14 cellular contexts compared by ENCODE assay signal in the genomic region with DNA sequence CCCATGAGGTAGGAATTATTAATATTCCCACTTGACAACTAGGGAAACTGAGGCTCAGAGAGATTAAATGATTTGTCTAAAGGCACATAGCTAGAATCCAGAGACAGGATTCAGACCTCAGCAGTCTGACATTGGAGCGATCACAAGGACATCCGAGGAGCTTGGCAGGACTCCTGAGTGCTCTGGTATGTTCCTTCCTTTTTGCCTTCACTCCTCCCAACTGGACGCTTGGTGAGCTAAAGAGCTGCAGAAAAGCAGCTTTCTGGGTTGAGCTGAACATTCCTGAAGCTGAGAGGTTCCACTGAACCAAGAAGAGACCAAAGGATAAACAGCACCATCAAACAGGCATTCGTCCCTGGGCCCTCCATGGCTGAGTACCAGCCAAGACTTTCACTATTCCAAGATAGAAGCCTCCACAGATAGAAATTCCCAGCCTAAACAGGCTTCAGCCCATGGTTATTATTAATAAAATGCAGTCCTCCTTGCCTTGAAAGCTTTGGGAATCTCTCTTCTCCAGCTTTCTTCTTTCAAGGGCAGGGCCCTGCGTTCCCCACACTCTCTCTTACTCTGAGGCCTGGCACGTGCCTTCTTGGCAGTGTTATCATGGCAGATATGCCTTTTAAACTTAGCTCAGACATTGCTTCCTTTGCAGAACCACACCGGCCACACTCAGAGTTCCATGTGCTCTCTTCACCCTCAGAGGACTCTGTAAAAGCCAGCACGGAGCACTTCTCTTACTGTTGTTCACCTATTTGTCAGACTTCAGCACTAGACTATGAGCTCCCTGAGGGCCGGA.
DNase-seq lines count a peak whose midpoint lies in the region; ATAC-seq and TF ChIP-seq lines count a peak whose summit lies in the region.
"Had no signal": no experiment of that assay in that cellular context is flagged by ENCODE, and none has a peak within 500 bp of the region (broad histone marks: within the 10 kb centered on the region; RNA-seq: fewer than 3 reads in every experiment).

No MANE protein-coding gene starts in this region.

- intact Hi-C loops in mammary epithelial cell (cut with micrococcal nuclease), result no loop called here

- no peaks in the 10 kb centered on the region for H3K9me3 ChIP-seq in DND-41 (ENCODE audit: insufficient read depth, low read length, severe bottlenecking)
- H3K9me3 ChIP-seq in mammary epithelial cell (replicated peaks; ENCODE audit: insufficient read depth, low read length), result no peaks in the 10 kb centered on the region
- no peaks in the 10 kb centered on the region for H3K9me3 ChIP-seq in skeletal muscle tissue (ENCODE audit: control insufficient read depth in 3 of 3, low read length in 3 of 3)
- no peaks in the 10 kb centered on the region for H3K9me3 ChIP-seq in neural progenitor cell (ENCODE audit: low read depth)
- H3K9me3 ChIP-seq: MG63 had no signal

- TF ChIP-seq CTCF in DND-41 (IDR thresholded peaks at IDR 0.05; ENCODE audit: borderline replicate concordance, extremely low read depth, low read length, poor library complexity, severe bottlenecking) (no peak), mammary epithelial cell (conservative IDR thresholded peaks at IDR 0.05 in 1 of 2, IDR thresholded peaks at IDR 0.05 in 1 of 2; ENCODE audit: extremely low read depth in 1 of 2, insufficient read depth in 1 of 2, low read depth in 1 of 2, low read length in 2 of 2) (no peak), neural progenitor cell (IDR thresholded peaks at IDR 0.05) (no peak)

- H3K9ac ChIP-seq in DND-41 (ENCODE audit: low read depth, low read length) (no peak overlapping the region), mammary epithelial cell (ENCODE audit: insufficient read depth, low read length) (peak overlapping the region; percentile 16), skeletal muscle tissue (ENCODE audit: low read depth in 1 of 3, low read length in 3 of 3) (peak overlapping the region in 1 of 3 donors; percentile 12), neural progenitor cell (no peak overlapping the region)

- CTCF ChIA-PET in mammary epithelial cell (lab: Charles Lee; ENCODE audit: low non-redundant PET), result no interaction called here

- H3K36me3 ChIP-seq in DND-41 (ENCODE audit: insufficient read depth, low read length), result no peaks in the 10 kb centered on the region
- H3K36me3 ChIP-seq in mammary epithelial cell (ENCODE audit: insufficient read depth, low read length), result no peaks in the 10 kb centered on the region
- no peaks in the 10 kb centered on the region for H3K36me3 ChIP-seq in skeletal muscle tissue (ENCODE audit: control insufficient read depth in 3 of 3, insufficient read depth in 3 of 3, low read length in 3 of 3)
- H3K36me3 ChIP-seq in neural progenitor cell, result no peaks in the 10 kb centered on the region
- H3K36me3 ChIP-seq: MG63 had no signal

- in situ Hi-C loops in mammary epithelial cell (cut with MboI; ENCODE audit: low sequenced_read_pairs in 2 of 2), result loop anchor here (25.0 kb wide), 2 partner anchors 438 to 638 kb away; a partner anchor contains a TSS

- ATAC-seq in DND-41 (ENCODE audit: insufficient read depth, low read depth), result no peak
- ATAC-seq in GM18520 (IDR thresholded peaks at IDR 0.05; ENCODE audit: unreplicated experiment), result no peak

- H3K4me2 ChIP-seq in DND-41 (ENCODE audit: insufficient read depth, low read length), result no peak overlapping the region
- H3K4me2 ChIP-seq in mammary epithelial cell (ENCODE audit: insufficient read depth, low read depth, low read length), result peak overlapping the region; percentile 72
- no peak overlapping the region for H3K4me2 ChIP-seq in neural progenitor cell

- no peaks in the 10 kb centered on the region for H3K9me3 Mint-ChIP-seq in neural progenitor cell

- H3K27me3 ChIP-seq in DND-41 (ENCODE audit: insufficient read depth, low read length, poor library complexity) (no peaks in the 10 kb centered on the region), mammary epithelial cell (ENCODE audit: insufficient read depth, low read length) (no peaks in the 10 kb centered on the region), skeletal muscle tissue (ENCODE audit: control insufficient read depth in 3 of 3, insufficient read depth in 3 of 3, low read length in 3 of 3) (no peaks in the 10 kb centered on the region), neural progenitor cell (no peaks in the 10 kb centered on the region)
- H3K27me3 ChIP-seq: MG63 had no signal

- no peak overlapping the region for H3K4me3 ChIP-seq in DND-41 (ENCODE audit: low read depth in 1 of 2, low read length in 2 of 2)
- H3K4me3 ChIP-seq in mammary epithelial cell (replicated peaks in 1 of 3; ENCODE audit: insufficient read depth in 1 of 3, low read depth in 2 of 3, low read length in 3 of 3), result no peak overlapping the region
- no peak overlapping the region for H3K4me3 ChIP-seq in skeletal muscle tissue (ENCODE audit: low read length in 3 of 3)
- no peak overlapping the region for H3K4me3 ChIP-seq in neural progenitor cell
- H3K4me3 ChIP-seq: MG63 had no signal

- H3K27me3 Mint-ChIP-seq in neural progenitor cell (ENCODE audit: insufficient read depth, low read depth), result no peaks in the 10 kb centered on the region
- H3K27me3 Mint-ChIP-seq: effector memory CD8-positive, alpha-beta T cell had no signal

- H3K36me3 Mint-ChIP-seq in neural progenitor cell, result no peaks in the 10 kb centered on the region

- no peak overlapping the region for H3K4me3 Mint-ChIP-seq in neural progenitor cell

- H3K4me1 ChIP-seq in DND-41 (ENCODE audit: insufficient read depth, low read length) (peaks cover 21% of the 10 kb centered on the region), mammary epithelial cell (ENCODE audit: insufficient read depth, low read length) (peaks cover 22% of the 10 kb centered on the region), skeletal muscle tissue (ENCODE audit: control insufficient read depth in 3 of 3, insufficient read depth in 3 of 3, low read length in 3 of 3) (peaks cover 8 to 17% (median 16%) of the 10 kb centered on the region in 3 donors), neural progenitor cell (no peaks in the 10 kb centered on the region)

- H3K27ac Mint-ChIP-seq in neural progenitor cell, result no peak overlapping the region

- no peaks in the 10 kb centered on the region for H3K79me2 ChIP-seq in DND-41 (ENCODE audit: insufficient read depth, low read length)
- no peaks in the 10 kb centered on the region for H3K79me2 ChIP-seq in mammary epithelial cell (ENCODE audit: insufficient read depth, low read length)
- no peaks in the 10 kb centered on the region for H3K79me2 ChIP-seq in neural progenitor cell (ENCODE audit: low read depth)

- dilution Hi-C loops in mammary epithelial cell (cut with HindIII; ENCODE audit: low sequenced_read_pairs), result no loop called here

- DNase-seq in DND-41 (no peak), mammary epithelial cell (no peak), inferior parietal cortex (ENCODE audit: extremely low spot score) (peak; percentile 4), NCI-H1105 (lab: John Stamatoyannopoulos, UW) (no peak), neural progenitor cell (ENCODE audit: low spot score) (no peak), KG1 (lab: John Stamatoyannopoulos, UW) (no peak)
- DNase-seq: activated CD4-positive, CD25-positive, alpha-beta regulatory T cell; activated gamma-delta T cell treated with Interleukin-2 at 50 U/mL for 16 hours; CD4-positive, alpha-beta memory T cell; effector memory CD8-positive, alpha-beta T cell; NCI-H524 treated with DMSO at 0.1 percent for 48 hours had no signal

- 0 out of 2 replicates have a peak overlapping the region, but pooled peaks have one; percentile 7 for H2AFZ ChIP-seq in DND-41 (ENCODE audit: low read depth, low read length)
- H2AFZ ChIP-seq in mammary epithelial cell (ENCODE audit: low read depth, low read length), result no peak overlapping the region
- H2AFZ ChIP-seq in neural progenitor cell (replicated peaks), result no peak overlapping the region

- peak overlapping the region; percentile 32; the same call in 1 of the 2 replicates for H3K27ac ChIP-seq in DND-41 (ENCODE audit: low read length)
- H3K27ac ChIP-seq in mammary epithelial cell (ENCODE audit: insufficient read depth, low read depth, low read length), result peak overlapping the region; percentile 82
- peak overlapping the region; percentile 62 for H3K27ac ChIP-seq in skeletal muscle tissue (ENCODE audit: low read depth, low read length)
- H3K27ac ChIP-seq in neural progenitor cell, result no peak overlapping the region

- peaks cover 9% of the 10 kb centered on the region for H3K4me1 Mint-ChIP-seq in neural progenitor cell

- H4K20me1 ChIP-seq in DND-41 (ENCODE audit: insufficient read depth, low read length) (no peaks in the 10 kb centered on the region), mammary epithelial cell (ENCODE audit: insufficient read depth, low read length) (no peaks in the 10 kb centered on the region), neural progenitor cell (ENCODE audit: low read depth) (no peaks in the 10 kb centered on the region)

- no TSS peak for BruUV-seq in mammary epithelial cell (replicated peaks; lab: Mats Ljungman, UMichigan)

- H3F3A ChIP-seq in neural progenitor cell (ENCODE audit: low read depth), result no peaks in the 10 kb centered on the region

- WGBS in mammary epithelial cell (ENCODE audit: low coverage, missing lambda C conversion rate), result 87% methylated on average over 9 of the region's 9 CpGs
